30 cellular contexts compared by ENCODE assay signal in genomic region chr9:75019022-75019421, GRCh38.
"Had no signal": no experiment of that assay in that cellular context is flagged by ENCODE, and none has a peak within 500 bp of the region (broad histone marks: within the 10 kb centered on the region; RNA-seq: fewer than 3 reads in every experiment).

No MANE protein-coding gene starts in this region.

- ATAC-seq: activated CD4-positive, alpha-beta T cell treated with anti-CD3 and anti-CD28 coated beads for 36 hours; activated CD4-positive, CD25-positive, alpha-beta regulatory T cell treated with anti-CD3 and anti-CD28 coated beads, Interleukin-2, amount 50 U/mL, for 24 hours; activated CD8-positive, alpha-beta T cell treated with anti-CD3 and anti-CD28 coated beads, Interleukin-2, amount 10 ng/mL, durations not matched to agents 7 days and 5 days; activated naive CD8-positive, alpha-beta T cell treated with anti-CD3 and anti-CD28 coated beads, Interleukin-2, amount 50 U/mL, for 24 hours; WTC11 had no signal

- H3K4me3 ChIP-seq: SJCRH30, SK-N-MC had no signal

- H3K27me3 ChIP-seq: SJCRH30 had no signal

- H3K4me3 Mint-ChIP-seq: activated CD4-positive, alpha-beta T cell treated with anti-CD3 and anti-CD28 coated beads for 36 hours; activated CD4-positive, alpha-beta T cell treated with anti-CD3 and anti-CD28 coated beads, Interleukin-2, amount 10 ng/mL, durations not matched to agents 7 days and 5 days; activated CD8-positive, alpha-beta T cell treated with anti-CD3 and anti-CD28 coated beads, Interleukin-2, amount 10 ng/mL, durations not matched to agents 7 days and 5 days; activated naive CD8-positive, alpha-beta T cell; activated naive CD8-positive, alpha-beta T cell treated with anti-CD3 and anti-CD28 coated beads, Interleukin-2, amount 50 U/mL, for 24 hours; activated T-cell treated with anti-CD3 and anti-CD28 coated beads, Interleukin-2, amount 50 U/mL, for 24 hours; brain; T-helper 2 cell treated with Interferon-gamma antibody and Interleukin-4, amounts not matched to agents 5 μg/mL and 100 μg/mL, for 36 hours; WTC11 had no signal

- H3K9me3 ChIP-seq: SJCRH30 had no signal

- DNase-seq: activated CD4-positive, alpha-beta T cell treated with anti-CD3 and anti-CD28 coated beads for 36 hours; activated CD4-positive, alpha-beta T cell treated with anti-CD3 and anti-CD28 coated beads, Interleukin-2, amount 10 ng/mL, durations not matched to agents 7 days and 5 days; activated CD4-positive, alpha-beta T cell treated with anti-CD3 and anti-CD28 coated beads, Interleukin-2, amount 50 U/mL, for 48 hours; activated CD8-positive, alpha-beta T cell treated with anti-CD3 and anti-CD28 coated beads, Interleukin-2, amount 10 ng/mL, durations not matched to agents 7 days and 5 days; activated gamma-delta T cell; activated naive CD4-positive, alpha-beta T cell treated with Interleukin-2 at 50 U/mL for 16 hours; activated naive CD8-positive, alpha-beta T cell treated with anti-CD3 and anti-CD28 coated beads, Interleukin-2, amount 50 U/mL, for 24 hours; activated T-cell treated with anti-CD3 and anti-CD28 coated beads, Interleukin-2, amount 50 U/mL, for 24 hours; anterior cingulate cortex; central memory CD4-positive, alpha-beta T cell; Kasumi-1; KG1; MM.1S; MV-4-11; NCI-H1092; NCI-H1436 treated with DMSO at 0.1 percent for 48 hours; NCI-H1694 treated with DMSO at 0.1 percent for 48 hours; NCI-H2029; NCI-H345; NCI-H524 treated with DMSO at 0.1 percent for 48 hours; NK-92 treated with Interleukin-12 subunit alpha and Interleukin-12 subunit beta, amount 100 ng/mL, for 24 hours; SHP77; SJCRH30 had no signal

- H3K9me3 Mint-ChIP-seq: activated CD4-positive, alpha-beta T cell treated with anti-CD3 and anti-CD28 coated beads, Interleukin-2, amount 10 ng/mL, durations not matched to agents 7 days and 5 days; activated T-cell treated with anti-CD3 and anti-CD28 coated beads, Interleukin-2, amount 50 U/mL, for 24 hours; activated T-helper 2 cell treated with anti-CD3 and anti-CD28 coated beads, Interferon-gamma antibody, Interleukin-2, Interleukin-4, amounts not matched to agents 10 μg/mL and 5 μg/mL and 100 μg/mL, durations not matched to agents 14 hours and 24 hours and 36 hours had no signal

- H3K27ac Mint-ChIP-seq: activated CD4-positive, alpha-beta T cell treated with anti-CD3 and anti-CD28 coated beads, Interleukin-2, amount 10 ng/mL, durations not matched to agents 7 days and 5 days; activated naive CD8-positive, alpha-beta T cell; activated naive CD8-positive, alpha-beta T cell treated with anti-CD3 and anti-CD28 coated beads, Interleukin-2, amount 50 U/mL, for 24 hours; activated T-cell treated with anti-CD3 and anti-CD28 coated beads, Interleukin-2, amount 50 U/mL, for 24 hours; activated T-helper 2 cell treated with anti-CD3 and anti-CD28 coated beads, Interferon-gamma antibody, Interleukin-2, Interleukin-4, amounts not matched to agents 10 μg/mL and 5 μg/mL and 100 μg/mL, durations not matched to agents 14 hours and 24 hours and 36 hours; brain had no signal

- H3K27me3 Mint-ChIP-seq: activated CD4-positive, alpha-beta T cell treated with anti-CD3 and anti-CD28 coated beads for 36 hours; activated CD4-positive, alpha-beta T cell treated with anti-CD3 and anti-CD28 coated beads, Interleukin-2, amount 10 ng/mL, durations not matched to agents 7 days and 5 days; activated naive CD8-positive, alpha-beta T cell; activated naive CD8-positive, alpha-beta T cell treated with anti-CD3 and anti-CD28 coated beads, Interleukin-2, amount 50 U/mL, for 24 hours; activated T-cell treated with anti-CD3 and anti-CD28 coated beads, Interleukin-2, amount 50 U/mL, for 24 hours; brain had no signal

- H3K27ac ChIP-seq: SJCRH30, SK-N-MC had no signal
